ENCODE assay signal across 11 cellular contexts in genomic region chr6:2081155-2082138, GRCh38.
DNase-seq lines count a peak whose midpoint lies in the region; ATAC-seq and TF ChIP-seq lines count a peak whose summit lies in the region.
"Had no signal": no experiment of that assay in that cellular context is flagged by ENCODE, and none has a peak within 500 bp of the region (broad histone marks: within the 10 kb centered on the region; RNA-seq: fewer than 3 reads in every experiment).

No MANE protein-coding gene starts in this region.

- WGBS in aorta, 2 donors: 74 to 81% methylated on average over 9 of the region's 9 CpGs

- no peaks in the 10 kb centered on the region for H3K27me3 ChIP-seq in CD8-positive, alpha-beta T cell (ENCODE audit: insufficient read depth, low read length)
- no peaks in the 10 kb centered on the region for H3K27me3 ChIP-seq in aorta (ENCODE audit: control insufficient read depth in 1 of 2, insufficient read depth in 2 of 2, low read length in 1 of 2)
- H3K27me3 ChIP-seq: right atrium auricular region had no signal

- H3K4me3 Mint-ChIP-seq in CD8-positive, alpha-beta T cell: peak overlapping the region; percentile 27
- H3K4me3 Mint-ChIP-seq in type B pancreatic cell: no peak overlapping the region
- H3K4me3 Mint-ChIP-seq: CD14-positive monocyte; stimulated activated naive B cell treated with anti-CD40 and anti-IgM and Interleukin-4, amounts not matched to agents 10 μg/mL and 1 μg/mL and 100 μg/mL, for 72 hours had no signal

- H3K36me3 Mint-ChIP-seq in CD8-positive, alpha-beta T cell: peaks cover 9% of the 10 kb centered on the region
- H3K36me3 Mint-ChIP-seq in type B pancreatic cell: peaks cover 13% of the 10 kb centered on the region

- no peaks in the 10 kb centered on the region for H3K9me3 ChIP-seq in CD8-positive, alpha-beta T cell (ENCODE audit: low read length)
- no peaks in the 10 kb centered on the region for H3K9me3 ChIP-seq in aorta (ENCODE audit: control insufficient read depth, low read length)

- H3K27me3 Mint-ChIP-seq in CD8-positive, alpha-beta T cell (ENCODE audit: low read depth): no peaks in the 10 kb centered on the region
- H3K27me3 Mint-ChIP-seq in type B pancreatic cell: peaks cover 4% of the 10 kb centered on the region
- H3K27me3 Mint-ChIP-seq: stimulated activated naive B cell treated with anti-CD40 and anti-IgM and Interleukin-4, amounts not matched to agents 10 μg/mL and 1 μg/mL and 100 μg/mL, for 72 hours had no signal

- H3K27ac ChIP-seq in CD8-positive, alpha-beta T cell (ENCODE audit: low read depth, low read length): no peak overlapping the region
- no peak overlapping the region for H3K27ac ChIP-seq in aorta (ENCODE audit: low read depth in 1 of 2, low read length in 2 of 2)
- H3K27ac ChIP-seq: right atrium auricular region had no signal

- intact Hi-C loops in CD8-positive, alpha-beta T cell (cut with DNase I, micrococcal nuclease): no loop called here
- intact Hi-C loops in aorta (cut with DNase I): no loop called here

- no peaks in the 10 kb centered on the region for H3K36me3 ChIP-seq in CD8-positive, alpha-beta T cell (ENCODE audit: insufficient read depth, low read length)
- H3K36me3 ChIP-seq in aorta (ENCODE audit: control insufficient read depth in 1 of 2, insufficient read depth in 2 of 2, low read length in 1 of 2): no peaks in the 10 kb centered on the region
- H3K36me3 ChIP-seq: right atrium auricular region had no signal

- POLR2A ChIA-PET in CD8-positive, alpha-beta T cell (lab: Charles Lee): no interaction called here
- POLR2A ChIA-PET in HEK293T (lab: Yijun Ruan, JAX): no interaction called here

- no peak for ATAC-seq in CD8-positive, alpha-beta T cell
- ATAC-seq in GM18873 (IDR thresholded peaks at IDR 0.05; ENCODE audit: low FRiP score, unreplicated experiment): peak; percentile 62
- peak; percentile 84 for ATAC-seq in HG02840 (IDR thresholded peaks at IDR 0.05; ENCODE audit: low FRiP score, unreplicated experiment)
- ATAC-seq in aorta (ENCODE audit: low FRiP score): no peak

- H3K4me1 ChIP-seq in CD8-positive, alpha-beta T cell (ENCODE audit: insufficient read depth, low read length): peaks cover 23% of the 10 kb centered on the region
- peaks cover 0 to 3% of the 10 kb centered on the region in 2 donors for H3K4me1 ChIP-seq in aorta (ENCODE audit: control insufficient read depth in 1 of 2, insufficient read depth in 2 of 2, low read length in 2 of 2)
- H3K4me1 ChIP-seq: right atrium auricular region had no signal

- no peak overlapping the region for H3K4me3 ChIP-seq in CD8-positive, alpha-beta T cell (ENCODE audit: low read depth, low read length)
- no peak overlapping the region for H3K4me3 ChIP-seq in aorta (ENCODE audit: low read length in 2 of 2)
- H3K4me3 ChIP-seq: right atrium auricular region had no signal

- H3K9me3 Mint-ChIP-seq in CD8-positive, alpha-beta T cell: peaks cover 23% of the 10 kb centered on the region
- peaks cover 25% of the 10 kb centered on the region for H3K9me3 Mint-ChIP-seq in type B pancreatic cell

- H3K4me1 Mint-ChIP-seq in CD8-positive, alpha-beta T cell (ENCODE audit: low read depth): peaks cover 28% of the 10 kb centered on the region
- peaks cover 9% of the 10 kb centered on the region for H3K4me1 Mint-ChIP-seq in type B pancreatic cell (ENCODE audit: unreplicated experiment)
- H3K4me1 Mint-ChIP-seq: CD14-positive monocyte had no signal

- CTCF ChIA-PET in CD8-positive, alpha-beta T cell (lab: Charles Lee): no interaction called here
- CTCF ChIA-PET in HEK293T (lab: Yijun Ruan, JAX): no interaction called here

- peak in 1 of 7 experiments; percentile 6 for DNase-seq in CD8-positive, alpha-beta T cell
- peak; percentile 7 to 24 for DNase-seq in activated CD4-positive, alpha-beta T cell treated with anti-CD3 and anti-CD28 coated beads, Interleukin-2, amount 50 U/mL, for 48 hours
- DNase-seq in aorta (no peak), type B pancreatic cell (ENCODE audit: extremely low spot score, unreplicated experiment) (no peak), cerebellar nuclear complex (lab: John Stamatoyannopoulos, UW) (no peak), HEK293T (ENCODE audit: extremely low spot score) (no peak)
- DNase-seq: stimulated activated naive B cell treated with anti-CD40 and anti-IgM and Interleukin-4, amounts not matched to agents 10 μg/mL and 1 μg/mL and 100 μg/mL, for 72 hours had no signal

- H3K27ac Mint-ChIP-seq in CD8-positive, alpha-beta T cell: peak overlapping the region; percentile 24
- no peak overlapping the region for H3K27ac Mint-ChIP-seq in type B pancreatic cell
- H3K27ac Mint-ChIP-seq: CD14-positive monocyte; stimulated activated naive B cell treated with anti-CD40 and anti-IgM and Interleukin-4, amounts not matched to agents 10 μg/mL and 1 μg/mL and 100 μg/mL, for 72 hours had no signal

- no peak for TF ChIP-seq CTCF in CD8-positive, alpha-beta T cell (IDR thresholded peaks at IDR 0.05)
- TF ChIP-seq CTCF in type B pancreatic cell (conservative IDR thresholded peaks at IDR 0.05): no peak

TF ChIP-seq in HEK293T, 16 proteins besides CTCF, POLR2A, EP300 and RAD21:
- TF ChIP-seq LEF1 (IDR thresholded peaks at IDR 0.05; ENCODE audit: borderline replicate concordance): no peak
- TF ChIP-seq SUZ12 (IDR thresholded peaks at IDR 0.05): no peak
- no peak for TF ChIP-seq FOXM1 (IDR thresholded peaks at IDR 0.05; ENCODE audit: borderline replicate concordance)
- TF ChIP-seq L3MBTL2 (conservative IDR thresholded peaks at IDR 0.05): no peak
- no peak for TF ChIP-seq ZNF384 (IDR thresholded peaks at IDR 0.05)
- no peak for TF ChIP-seq ARNT (IDR thresholded peaks at IDR 0.05)
- TF ChIP-seq ELF4 (IDR thresholded peaks at IDR 0.05): no peak
- no peak for TF ChIP-seq HDGF (IDR thresholded peaks at IDR 0.05; ENCODE audit: borderline replicate concordance)
- TF ChIP-seq, protein P1, sequence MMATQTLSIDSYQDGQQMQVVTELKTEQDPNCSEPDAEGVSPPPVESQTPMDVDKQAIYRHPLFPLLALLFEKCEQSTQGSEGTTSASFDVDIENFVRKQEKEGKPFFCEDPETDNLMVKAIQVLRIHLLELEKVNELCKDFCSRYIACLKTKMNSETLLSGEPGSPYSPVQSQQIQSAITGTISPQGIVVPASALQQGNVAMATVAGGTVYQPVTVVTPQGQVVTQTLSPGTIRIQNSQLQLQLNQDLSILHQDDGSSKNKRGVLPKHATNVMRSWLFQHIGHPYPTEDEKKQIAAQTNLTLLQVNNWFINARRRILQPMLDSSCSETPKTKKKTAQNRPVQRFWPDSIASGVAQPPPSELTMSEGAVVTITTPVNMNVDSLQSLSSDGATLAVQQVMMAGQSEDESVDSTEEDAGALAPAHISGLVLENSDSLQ (IDR thresholded peaks at IDR 0.05): no peak
- TF ChIP-seq CTBP1 (IDR thresholded peaks at IDR 0.05; ENCODE audit: borderline replicate concordance): no peak
- TF ChIP-seq SP1 (IDR thresholded peaks at IDR 0.05): no peak
- TF ChIP-seq FOXK2 (IDR thresholded peaks at IDR 0.05): no peak
- no peak for TF ChIP-seq TARDBP (IDR thresholded peaks at IDR 0.05)
- no peak for TF ChIP-seq BHLHE40 (IDR thresholded peaks at IDR 0.05; ENCODE audit: borderline replicate concordance)
- no peak for TF ChIP-seq NFRKB (IDR thresholded peaks at IDR 0.05)
- no peak for TF ChIP-seq FOXA1 (IDR thresholded peaks at IDR 0.05)

Comparison
In these comparisons a context has a peak if more than half of its experiments do, and no peak if none do; other contexts are left out.
1. ATAC-seq: peak in GM18873 (single experiment) and HG02840 (single experiment); none in CD8-positive, alpha-beta T cell (single experiment) and aorta (single experiment).
2. DNase-seq: peak in activated CD4-positive, alpha-beta T cell treated with anti-CD3 and anti-CD28 coated beads, Interleukin-2, amount 50 U/mL, for 48 hours (2 of 2); none in aorta (0 of 2), type B pancreatic cell (single experiment), cerebellar nuclear complex (0 of 2) and HEK293T (single experiment).